In the genomic region with DNA sequence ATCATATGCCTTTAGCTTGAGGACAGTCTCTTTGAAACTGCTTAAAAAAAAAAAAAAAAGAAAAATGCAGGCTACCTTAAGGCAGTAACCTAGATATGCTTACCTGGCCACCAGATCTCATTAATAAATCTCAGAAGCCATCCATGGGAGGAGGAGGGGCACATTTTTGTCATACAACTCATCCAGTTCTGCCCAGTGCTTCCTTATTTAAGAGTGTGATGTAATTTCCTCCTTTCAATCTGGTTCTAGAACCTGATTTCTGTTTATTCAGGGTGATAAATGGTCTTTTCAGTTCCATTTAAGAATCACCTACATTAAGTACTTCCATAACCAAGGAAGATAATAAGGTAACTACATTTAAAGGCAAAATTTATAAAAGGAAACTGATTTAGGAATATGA, we compare ENCODE assay signal across 10 cellular contexts. TPM values are rescaled to one million over a fixed set of nuclear protein-coding genes. Genes with fewer than 3 reads are reported as not detected.
DNase-seq lines count a peak whose midpoint lies in the region; TF ChIP-seq lines count a peak whose summit lies in the region.
"Had no signal": no experiment of that assay in that cellular context is flagged by ENCODE, and none has a peak within 500 bp of the region (broad histone marks: within the 10 kb centered on the region; RNA-seq: fewer than 3 reads in every experiment).

No MANE protein-coding gene starts in this region.

- no peak overlapping the region for H2AFZ ChIP-seq in osteoblast (ENCODE audit: low read length)

- H3K4me1 ChIP-seq in osteoblast (ENCODE audit: insufficient read depth, low read length): peaks cover 88% of the 10 kb centered on the region
- H3K4me1 ChIP-seq in CD8-positive, alpha-beta memory T cell (ENCODE audit: insufficient read depth, low read length): peaks cover under 1% of the 10 kb centered on the region

- peaks cover 5 to 38% of the 10 kb centered on the region in 2 donors for H3K27me3 Mint-ChIP-seq in CD8-positive, alpha-beta memory T cell
- H3K27me3 Mint-ChIP-seq in immature natural killer cell (ENCODE audit: low read depth in 3 of 3): peaks cover 8 to 14% (median 9%) of the 10 kb centered on the region in 3 donors

- H4K20me1 ChIP-seq in osteoblast (ENCODE audit: insufficient read depth, low read length): peaks cover 58% of the 10 kb centered on the region

- peak overlapping the region; percentile 24 for H3K4me2 ChIP-seq in osteoblast (ENCODE audit: insufficient read depth, low read length)

- H3K36me3 ChIP-seq in osteoblast (ENCODE audit: insufficient read depth, low read length): no peaks in the 10 kb centered on the region
- no peaks in the 10 kb centered on the region for H3K36me3 ChIP-seq in CD8-positive, alpha-beta memory T cell (ENCODE audit: insufficient read depth, low read length)

- no peaks in the 10 kb centered on the region for H3K9me3 Mint-ChIP-seq in CD8-positive, alpha-beta memory T cell
- H3K9me3 Mint-ChIP-seq in immature natural killer cell: no peaks in the 10 kb centered on the region

- peaks cover 96% of the 10 kb centered on the region for H3K79me2 ChIP-seq in osteoblast (ENCODE audit: insufficient read depth, low read length)

- CTCF ChIA-PET in CD8-positive, alpha-beta memory T cell (lab: Charles Lee): interaction anchor here (1.0 to 1.2 kb wide), 2 partner anchors 329 to 331 kb away, joined by 4 to 5 read pairs; no protein-coding TSS in a partner anchor

- H3K4me3 ChIP-seq in osteoblast (ENCODE audit: insufficient read depth, low read length): no peak overlapping the region
- no peak overlapping the region for H3K4me3 ChIP-seq in CD8-positive, alpha-beta memory T cell (ENCODE audit: low read length)

- H3K4me1 Mint-ChIP-seq in CD8-positive, alpha-beta memory T cell: peaks cover 2 to 5% (median 2%) of the 10 kb centered on the region in 3 donors
- peaks cover under 1 to 2% of the 10 kb centered on the region in 2 donors for H3K4me1 Mint-ChIP-seq in immature natural killer cell

- no peak overlapping the region for H3K27ac Mint-ChIP-seq in CD8-positive, alpha-beta memory T cell
- H3K27ac Mint-ChIP-seq in immature natural killer cell: no peak overlapping the region

- H3K9me3 ChIP-seq in osteoblast (ENCODE audit: low read depth, low read length): no peaks in the 10 kb centered on the region
- H3K9me3 ChIP-seq in CD8-positive, alpha-beta memory T cell (ENCODE audit: low read length): no peaks in the 10 kb centered on the region

- POLR2A ChIA-PET in CD8-positive, alpha-beta memory T cell (lab: Charles Lee): no interaction called here

- no peak for TF ChIP-seq CTCF in osteoblast (IDR thresholded peaks at IDR 0.05; ENCODE audit: extremely low read depth, low read depth, low read length)

- DNase-seq in DMS53 treated with DMSO at 0.1 percent for 48 hours (lab: John Stamatoyannopoulos, UW; ENCODE audit: unreplicated experiment): peak; percentile 74
- DNase-seq in NOMO-1 treated with dmso at 0.1 percent for 144 hours (lab: John Stamatoyannopoulos, UW; ENCODE audit: unreplicated experiment): peak; percentile 15
- DNase-seq in epithelial cell of prostate (ENCODE audit: low read depth, low spot score): no peak
- peak; percentile 81 for DNase-seq in osteoblast (ENCODE audit: insufficient read length, low spot score, missing footprints)
- no peak for DNase-seq in CD8-positive, alpha-beta memory T cell
- DNase-seq in immature natural killer cell: no peak
- DNase-seq in activated CD8-positive, alpha-beta memory T cell treated with anti-CD3 and anti-CD28 coated beads, Interleukin-2, amount 50 U/mL, for 48 hours: no peak
- no peak for DNase-seq in activated CD4-positive, alpha-beta T cell treated with anti-CD3 and anti-CD28 coated beads, Interleukin-2, amount 50 U/mL, for 48 hours
- DNase-seq: GF-D8, NCI-H524 had no signal

- no peak overlapping the region for H3K4me3 Mint-ChIP-seq in CD8-positive, alpha-beta memory T cell
- no peak overlapping the region for H3K4me3 Mint-ChIP-seq in immature natural killer cell

- H3K36me3 Mint-ChIP-seq in CD8-positive, alpha-beta memory T cell: no peaks in the 10 kb centered on the region
- H3K36me3 Mint-ChIP-seq in immature natural killer cell: no peaks in the 10 kb centered on the region

- H3K27ac ChIP-seq in epithelial cell of prostate (peak overlapping the region; percentile 96), osteoblast (ENCODE audit: low read depth, low read length) (peak overlapping the region; percentile 62)
- H3K27ac ChIP-seq in CD8-positive, alpha-beta memory T cell (ENCODE audit: low read depth, low read length): no peak overlapping the region

- no peaks in the 10 kb centered on the region for H3K27me3 ChIP-seq in osteoblast (ENCODE audit: insufficient read depth, low read length)
- H3K27me3 ChIP-seq in CD8-positive, alpha-beta memory T cell (ENCODE audit: insufficient read depth, low read length, poor library complexity, severe bottlenecking): peaks cover 2% of the 10 kb centered on the region

RNA-seq across cellular contexts. Expression of gene ERRFI1, which starts 6.1 kb away (rescaled TPM):
- total RNA-seq in osteoblast: 60.4 and 69.5 TPM in 2 replicates
- total RNA-seq in CD8-positive, alpha-beta memory T cell: 1 to 10 TPM; 3.5 to 3.8 TPM
- 1.1 TPM for polyA plus RNA-seq in CD8-positive, alpha-beta memory T cell
- 1 to 10 TPM in 1 of 3 donors, under 1 TPM in 1, not detected in 1; 0.33 to 1.1 TPM for polyA plus RNA-seq in immature natural killer cell

RNA-seq across cellular contexts. Expression of gene PARK7, which starts 58.5 kb away (rescaled TPM):
- 158 and 168 TPM in 2 replicates for total RNA-seq in osteoblast
- total RNA-seq in CD8-positive, alpha-beta memory T cell: 100 to 1,000 TPM; 583 to 628 TPM
- 396 TPM for polyA plus RNA-seq in CD8-positive, alpha-beta memory T cell
- 100 to 1,000 TPM; 400 to 579 (median 427) TPM for polyA plus RNA-seq in immature natural killer cell

Comparison
In these comparisons a context has a peak if more than half of its experiments do, and no peak if none do; other contexts are left out.
1. DNase-seq: peak in DMS53 treated with DMSO at 0.1 percent for 48 hours (single experiment), NOMO-1 treated with dmso at 0.1 percent for 144 hours (single experiment) and osteoblast (single experiment); none in epithelial cell of prostate (single experiment), CD8-positive, alpha-beta memory T cell (0 of 5), immature natural killer cell (0 of 3), activated CD8-positive, alpha-beta memory T cell treated with anti-CD3 and anti-CD28 coated beads, Interleukin-2, amount 50 U/mL, for 48 hours (single experiment) and activated CD4-positive, alpha-beta T cell treated with anti-CD3 and anti-CD28 coated beads, Interleukin-2, amount 50 U/mL, for 48 hours (0 of 2).
2. RNA of gene ERRFI1, which starts 6.1 kb away (total RNA-seq): 60.4 to 69.5 TPM in osteoblast; 3.5 to 3.8 TPM in CD8-positive, alpha-beta memory T cell; every median in the first group is over 10 times any median in the second.